Comparison of ENCODE assay signal across 8 cellular contexts in genomic region chr18:48820483-48821250, GRCh38.
DNase-seq lines count a peak whose midpoint lies in the region; ATAC-seq and TF ChIP-seq lines count a peak whose summit lies in the region.

No MANE protein-coding gene starts in this region.

- no peaks in the 10 kb centered on the region for H3K27me3 Mint-ChIP-seq in activated CD8-positive, alpha-beta T cell treated with anti-CD3 and anti-CD28 coated beads for 36 hours
- no peaks in the 10 kb centered on the region for H3K27me3 Mint-ChIP-seq in osteocyte (ENCODE audit: unreplicated experiment)

- peak overlapping the region; percentile 66 for H3K27ac Mint-ChIP-seq in activated CD8-positive, alpha-beta T cell treated with anti-CD3 and anti-CD28 coated beads for 36 hours
- peak overlapping the region; percentile 27 for H3K27ac Mint-ChIP-seq in osteocyte (ENCODE audit: unreplicated experiment)

- H3K9me3 Mint-ChIP-seq in activated CD8-positive, alpha-beta T cell treated with anti-CD3 and anti-CD28 coated beads for 36 hours, result no peaks in the 10 kb centered on the region
- H3K9me3 Mint-ChIP-seq in osteocyte (ENCODE audit: unreplicated experiment), result peaks cover 11% of the 10 kb centered on the region

- no peak for TF ChIP-seq CTCF in activated CD8-positive, alpha-beta T cell treated with anti-CD3 and anti-CD28 coated beads for 36 hours (IDR thresholded peaks at IDR 0.05)
- no peak for TF ChIP-seq CTCF in osteocyte (IDR thresholded peaks at IDR 0.05)

- POLR2A ChIA-PET in activated CD8-positive, alpha-beta T cell treated with anti-CD3 and anti-CD28 coated beads for 36 hours (lab: Charles Lee), result interaction anchor here (0.7 to 2.2 kb wide), 4 partner anchors 12 to 21 kb away, joined by 3 to 9 read pairs (median 4); no protein-coding TSS in a partner anchor

- peaks cover 28% of the 10 kb centered on the region for H3K4me1 Mint-ChIP-seq in activated CD8-positive, alpha-beta T cell treated with anti-CD3 and anti-CD28 coated beads for 36 hours (ENCODE audit: low read depth)
- H3K4me1 Mint-ChIP-seq in osteocyte (ENCODE audit: unreplicated experiment), result peaks cover 24% of the 10 kb centered on the region

- H3K4me3 Mint-ChIP-seq in activated CD8-positive, alpha-beta T cell treated with anti-CD3 and anti-CD28 coated beads for 36 hours, result no peak overlapping the region
- no peak overlapping the region for H3K4me3 Mint-ChIP-seq in osteocyte (ENCODE audit: unreplicated experiment)

- no peaks in the 10 kb centered on the region for H3K36me3 Mint-ChIP-seq in activated CD8-positive, alpha-beta T cell treated with anti-CD3 and anti-CD28 coated beads for 36 hours (ENCODE audit: low read depth)
- peaks cover 70% of the 10 kb centered on the region for H3K36me3 Mint-ChIP-seq in osteocyte (ENCODE audit: unreplicated experiment)

- peak; percentile 60 for DNase-seq in activated CD8-positive, alpha-beta T cell treated with anti-CD3 and anti-CD28 coated beads for 36 hours
- DNase-seq in osteocyte (ENCODE audit: extremely low spot score, unreplicated experiment) (peak; percentile 81), NCI-H526 treated with DMSO at 0.1 percent for 48 hours (lab: John Stamatoyannopoulos, UW) (no peak), NCI-H2029 treated with DMSO at 0.1 percent for 48 hours (lab: John Stamatoyannopoulos, UW) (no peak), NCI-H128 (lab: John Stamatoyannopoulos, UW; ENCODE audit: unreplicated experiment) (no peak), NCI-H446 treated with DMSO at 0.1 percent for 48 hours (lab: John Stamatoyannopoulos, UW) (no peak)

- CTCF ChIA-PET in activated CD8-positive, alpha-beta T cell treated with anti-CD3 and anti-CD28 coated beads for 36 hours (lab: Charles Lee), result interaction anchor here (1.4 kb wide), 1 partner anchor 35 kb away, joined by 3 read pairs; no protein-coding TSS in a partner anchor

- intact Hi-C loops in activated CD8-positive, alpha-beta T cell treated with anti-CD3 and anti-CD28 coated beads for 36 hours (cut with micrococcal nuclease), result no loop called here

- ATAC-seq in GM19025 (IDR thresholded peaks at IDR 0.05; ENCODE audit: low read depth, unreplicated experiment) (peak; percentile 92), HG02840 (IDR thresholded peaks at IDR 0.05; ENCODE audit: low FRiP score, unreplicated experiment) (peak; percentile 82)
- peak; percentile 92 for ATAC-seq in activated CD8-positive, alpha-beta T cell treated with anti-CD3 and anti-CD28 coated beads for 36 hours

Comparison
In these comparisons a context has a peak if more than half of its experiments do, and no peak if none do; other contexts are left out.
1. DNase-seq: peak in activated CD8-positive, alpha-beta T cell treated with anti-CD3 and anti-CD28 coated beads for 36 hours (single experiment) and osteocyte (single experiment); none in NCI-H526 treated with DMSO at 0.1 percent for 48 hours (single experiment), NCI-H2029 treated with DMSO at 0.1 percent for 48 hours (single experiment), NCI-H128 (single experiment) and NCI-H446 treated with DMSO at 0.1 percent for 48 hours (single experiment).
2. Peak in every context shown above with its lines, with median percentiles within 50 percentile points of each other: ATAC-seq.